8 cellular contexts compared by ENCODE assay signal in genomic region chr1:154607748-154608521, GRCh38. TPM values are rescaled to one million over a fixed set of nuclear protein-coding genes. Genes with fewer than 3 reads are reported as not detected.
DNase-seq lines count a peak whose midpoint lies in the region; ATAC-seq and TF ChIP-seq lines count a peak whose summit lies in the region.

A gene with protein sequence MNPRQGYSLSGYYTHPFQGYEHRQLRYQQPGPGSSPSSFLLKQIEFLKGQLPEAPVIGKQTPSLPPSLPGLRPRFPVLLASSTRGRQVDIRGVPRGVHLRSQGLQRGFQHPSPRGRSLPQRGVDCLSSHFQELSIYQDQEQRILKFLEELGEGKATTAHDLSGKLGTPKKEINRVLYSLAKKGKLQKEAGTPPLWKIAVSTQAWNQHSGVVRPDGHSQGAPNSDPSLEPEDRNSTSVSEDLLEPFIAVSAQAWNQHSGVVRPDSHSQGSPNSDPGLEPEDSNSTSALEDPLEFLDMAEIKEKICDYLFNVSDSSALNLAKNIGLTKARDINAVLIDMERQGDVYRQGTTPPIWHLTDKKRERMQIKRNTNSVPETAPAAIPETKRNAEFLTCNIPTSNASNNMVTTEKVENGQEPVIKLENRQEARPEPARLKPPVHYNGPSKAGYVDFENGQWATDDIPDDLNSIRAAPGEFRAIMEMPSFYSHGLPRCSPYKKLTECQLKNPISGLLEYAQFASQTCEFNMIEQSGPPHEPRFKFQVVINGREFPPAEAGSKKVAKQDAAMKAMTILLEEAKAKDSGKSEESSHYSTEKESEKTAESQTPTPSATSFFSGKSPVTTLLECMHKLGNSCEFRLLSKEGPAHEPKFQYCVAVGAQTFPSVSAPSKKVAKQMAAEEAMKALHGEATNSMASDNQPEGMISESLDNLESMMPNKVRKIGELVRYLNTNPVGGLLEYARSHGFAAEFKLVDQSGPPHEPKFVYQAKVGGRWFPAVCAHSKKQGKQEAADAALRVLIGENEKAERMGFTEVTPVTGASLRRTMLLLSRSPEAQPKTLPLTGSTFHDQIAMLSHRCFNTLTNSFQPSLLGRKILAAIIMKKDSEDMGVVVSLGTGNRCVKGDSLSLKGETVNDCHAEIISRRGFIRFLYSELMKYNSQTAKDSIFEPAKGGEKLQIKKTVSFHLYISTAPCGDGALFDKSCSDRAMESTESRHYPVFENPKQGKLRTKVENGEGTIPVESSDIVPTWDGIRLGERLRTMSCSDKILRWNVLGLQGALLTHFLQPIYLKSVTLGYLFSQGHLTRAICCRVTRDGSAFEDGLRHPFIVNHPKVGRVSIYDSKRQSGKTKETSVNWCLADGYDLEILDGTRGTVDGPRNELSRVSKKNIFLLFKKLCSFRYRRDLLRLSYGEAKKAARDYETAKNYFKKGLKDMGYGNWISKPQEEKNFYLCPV (minus strand): TSS chr1:154608186. CDS start chr1:154608006, 180 bp downstream.

- H3K36me3 Mint-ChIP-seq in activated CD4-positive, alpha-beta T cell treated with anti-CD3 and anti-CD28 coated beads for 36 hours (ENCODE audit: low read depth) = peaks cover 46% of the 10 kb centered on the region

- POLR2A ChIA-PET in AG04449 (lab: Yijun Ruan, JAX) = interaction anchor here (0.6 to 1.0 kb wide), 2 partner anchors 17 to 19 kb away, joined by 3 read pairs; no protein-coding TSS in a partner anchor
- POLR2A ChIA-PET in activated CD4-positive, alpha-beta T cell treated with anti-CD3 and anti-CD28 coated beads for 36 hours (lab: Charles Lee) = interaction anchor here (1.0 kb wide), 1 partner anchor 16 kb away, joined by 3 read pairs; no protein-coding TSS in a partner anchor

- ATAC-seq in GM18870 (IDR thresholded peaks at IDR 0.05; ENCODE audit: unreplicated experiment) = peak; percentile 47
- ATAC-seq in HG03159 (IDR thresholded peaks at IDR 0.05; ENCODE audit: unreplicated experiment) = peak; percentile 63
- ATAC-seq in activated CD4-positive, alpha-beta T cell treated with anti-CD3 and anti-CD28 coated beads for 36 hours = peak; percentile 69
- peak; percentile 94 for ATAC-seq in left colon

- H3K4me3 Mint-ChIP-seq in activated CD4-positive, alpha-beta T cell treated with anti-CD3 and anti-CD28 coated beads for 36 hours = peak within 1 kb of the TSS; percentile 95

- no peaks in the 10 kb centered on the region for H3K9me3 Mint-ChIP-seq in activated CD4-positive, alpha-beta T cell treated with anti-CD3 and anti-CD28 coated beads for 36 hours (ENCODE audit: low read depth)

- H3K4me1 Mint-ChIP-seq in activated CD4-positive, alpha-beta T cell treated with anti-CD3 and anti-CD28 coated beads for 36 hours = peaks cover 75% of the 10 kb centered on the region

- H3K4me3 ChIP-seq in AG04449 (ENCODE audit: low read depth, low read length) (peak within 1 kb of the TSS; percentile 83), choroid plexus epithelial cell (ENCODE audit: low read depth, low read length) (peak within 1 kb of the TSS; percentile 65)

- DNase-seq in AG04449 (ENCODE audit: low read depth, low spot score) = peak; percentile 94
- DNase-seq in NCI-H345 treated with DMSO at 0.1 percent for 48 hours (lab: John Stamatoyannopoulos, UW; ENCODE audit: unreplicated experiment) = peak; percentile 79
- peak; percentile 95 for DNase-seq in activated CD4-positive, alpha-beta T cell treated with anti-CD3 and anti-CD28 coated beads for 36 hours
- DNase-seq in choroid plexus epithelial cell (ENCODE audit: low read depth) = peak; percentile 99
- peak; percentile 86 to 96 for DNase-seq in left colon
- peak; percentile 74 to 86 for DNase-seq in stimulated activated CD4-positive, alpha-beta T cell treated with anti-CD3 and anti-CD28 coated beads, Interleukin-1b, Interleukin-23, amount 100 ng/mL, for 4 hours (ENCODE audit: low read depth in 2 of 2)

- CTCF ChIA-PET in AG04449 (lab: Yijun Ruan, JAX) = interaction anchor here (0.6 to 1.3 kb wide), 3 partner anchors 48 to 265 kb away, joined by 3 to 4 read pairs (median 3); no protein-coding TSS in a partner anchor
- CTCF ChIA-PET in activated CD4-positive, alpha-beta T cell treated with anti-CD3 and anti-CD28 coated beads for 36 hours (lab: Charles Lee) = interaction anchor here (1.0 kb wide), 1 partner anchor 19 kb away, joined by 4 read pairs; no protein-coding TSS in a partner anchor

- no peak for TF ChIP-seq CTCF in AG04449 (IDR thresholded peaks at IDR 0.05; ENCODE audit: insufficient read depth, low read length, missing control alignments)
- TF ChIP-seq CTCF in choroid plexus epithelial cell (conservative IDR thresholded peaks at IDR 0.05; ENCODE audit: low read depth, low read length) = no peak

- intact Hi-C loops in activated CD4-positive, alpha-beta T cell treated with anti-CD3 and anti-CD28 coated beads for 36 hours (cut with DNase I, micrococcal nuclease) = loop anchor here (1.0 to 5.0 kb wide), 15 partner anchors 49 to 1061 kb away; partner anchors contain the start of genes CKS1B (in 1 of the 2), GATAD2B (in 1 of the 2), IL6R (in 1 of the 2) and PBXIP1 (in 1 of the 2)
- intact Hi-C loops in left colon (cut with DNase I, micrococcal nuclease) = no loop called here

- no peaks in the 10 kb centered on the region for H3K27me3 Mint-ChIP-seq in activated CD4-positive, alpha-beta T cell treated with anti-CD3 and anti-CD28 coated beads for 36 hours

- H3K27ac Mint-ChIP-seq in activated CD4-positive, alpha-beta T cell treated with anti-CD3 and anti-CD28 coated beads for 36 hours = peak within 1 kb of the TSS; percentile 99

RNA-seq across cellular contexts. Expression of the gene that starts here (rescaled TPM):
- total RNA-seq in activated CD4-positive, alpha-beta T cell treated with anti-CD3 and anti-CD28 coated beads for 36 hours = 100 to 1,000 TPM; 310 to 332 TPM
- 100 to 1,000 TPM; 119 to 138 TPM for total RNA-seq in left colon

Comparison
In these comparisons a context has a peak if more than half of its experiments do, and no peak if none do; other contexts are left out.
1. Peak in every context shown above with its lines: DNase-seq, ATAC-seq and H3K4me3 ChIP-seq.
2. intact Hi-C loops: an anchor here in activated CD4-positive, alpha-beta T cell treated with anti-CD3 and anti-CD28 coated beads for 36 hours (1.0 to 5.0 kb wide); none called in left colon.